Comparison of ENCODE assay signal across 23 cellular contexts in the genomic region with DNA sequence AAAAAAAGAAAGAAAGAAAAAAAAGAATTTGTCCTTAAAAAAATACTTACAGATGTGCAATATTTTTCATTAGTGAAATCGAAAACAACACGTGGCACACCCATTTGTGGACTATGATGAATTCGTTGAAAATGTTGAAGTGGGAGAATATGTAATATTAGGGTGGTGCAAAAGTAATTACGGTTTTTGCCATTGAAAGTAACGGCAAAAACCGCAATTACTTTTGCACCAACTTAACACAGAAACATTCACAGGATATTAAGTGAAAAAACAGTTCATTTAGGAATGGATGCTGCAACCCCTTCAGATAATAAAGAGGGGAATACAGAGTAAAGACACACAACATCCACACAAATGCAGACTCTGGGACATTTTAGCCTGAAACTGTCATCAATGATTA.
"Had no signal": no experiment of that assay in that cellular context is flagged by ENCODE, and none has a peak within 500 bp of the region (broad histone marks: within the 10 kb centered on the region; RNA-seq: fewer than 3 reads in every experiment).

No MANE protein-coding gene starts in this region.

- ATAC-seq: left colon; left lung; lower lobe of right lung; natural killer cell; sciatic nerve; stimulated activated effector memory CD8-positive, alpha-beta T cell treated with anti-CD3 and anti-CD28 coated beads, Interleukin-12 subunit alpha, Interleukin-12 subunit beta, amount 100 ng/mL, for 72 hours; upper lobe of right lung had no signal

- H3K4me3 ChIP-seq: left lung, lower lobe of right lung, ovary, right atrium auricular region, spleen, suprapubic skin, thoracic aorta, tibial artery, upper lobe of right lung had no signal

- H3K27ac ChIP-seq: left lung, lower lobe of right lung, ovary, right atrium auricular region, spleen, suprapubic skin, thoracic aorta, tibial artery, upper lobe of right lung had no signal

- DNase-seq: hypothalamus; immature natural killer cell; kidney; left colon; left lung; lower lobe of right lung; mesendoderm; naive B cell; natural killer cell; ovary; small intestine; spleen; stimulated activated CD4-positive, alpha-beta T cell treated with anti-CD3 and anti-CD28 coated beads, Interleukin-4, amount 100 ng/mL, for 24 hours; stimulated activated naive CD4-positive, alpha-beta T cell; tibial artery; upper lobe of right lung had no signal

- H3K4me1 ChIP-seq: left lung, lower lobe of right lung, right atrium auricular region, spleen, suprapubic skin, tibial artery, upper lobe of right lung had no signal

- H3K9me3 ChIP-seq: lower lobe of right lung, ovary, right atrium auricular region, suprapubic skin, thoracic aorta, tibial artery, upper lobe of right lung had no signal

- FAIRE-seq: islet of Langerhans, kidney, small intestine, urothelium cell line had no signal
